30 cellular contexts compared by ENCODE assay signal in genomic region chr6:45806172-45806571, GRCh38.
"Had no signal": no experiment of that assay in that cellular context is flagged by ENCODE, and none has a peak within 500 bp of the region (broad histone marks: within the 10 kb centered on the region; RNA-seq: fewer than 3 reads in every experiment).

No MANE protein-coding gene starts in this region.

- H3K4me1 ChIP-seq: body of pancreas, breast epithelium had no signal

- ATAC-seq: activated CD8-positive, alpha-beta T cell treated with anti-CD3 and anti-CD28 coated beads for 36 hours; activated naive CD4-positive, alpha-beta T cell treated with anti-CD3 and anti-CD28 coated beads, Interleukin-2, amount 50 U/mL, for 72 hours; activated T-cell treated with anti-CD3 and anti-CD28 coated beads, Interleukin-2, amount 50 U/mL, for 4 hours; activated T-cell treated with anti-CD3 and anti-CD28 coated beads, Interleukin-2, amount 50 U/mL, for 72 hours; activated T-helper 17 cell treated with anti-CD3 and anti-CD28 coated beads, Interleukin-2, amount 50 U/mL, for 72 hours; body of pancreas had no signal

- H3K36me3 ChIP-seq: adrenal gland, brain microvascular endothelial cell, breast epithelium had no signal

- H3K9me3 ChIP-seq: adrenal gland had no signal

- H3K4me3 ChIP-seq: adrenal gland, body of pancreas, breast epithelium had no signal

- H3K27ac ChIP-seq: adrenal gland, body of pancreas, brain microvascular endothelial cell, breast epithelium, VCaP had no signal

- DNase-seq: activated B cell treated with CpG ODN at 0.5 μM for 24 hours; activated CD4-positive, alpha-beta memory T cell treated with anti-CD3 and anti-CD28 coated beads for 36 hours; activated CD4-positive, alpha-beta T cell treated with anti-CD3 and anti-CD28 coated beads for 4 hours; activated CD4-positive, alpha-beta T cell treated with anti-CD3 and anti-CD28 coated beads, Interleukin-2, amount 10 ng/mL, durations not matched to agents 24 days and 14 days; activated CD4-positive, alpha-beta T cell treated with anti-CD3 and anti-CD28 coated beads, Interleukin-2, amount 50 U/mL, for 1 hour; activated CD4-positive, alpha-beta T cell treated with anti-CD3 and anti-CD28 coated beads, Interleukin-2, amount 50 U/mL, for 4 hours; activated CD4-positive, CD25-positive, alpha-beta regulatory T cell treated with anti-CD3 and anti-CD28 coated beads, Interleukin-2, amount 50 U/mL, for 72 hours; activated CD8-positive, alpha-beta memory T cell treated with anti-CD3 and anti-CD28 coated beads, Interleukin-2, amount 50 U/mL, for 4 hours; activated CD8-positive, alpha-beta T cell treated with anti-CD3 and anti-CD28 coated beads for 36 hours; activated effector memory CD4-positive, alpha-beta T cell treated with anti-CD3 and anti-CD28 coated beads, Interleukin-2, amount 50 U/mL, for 16 hours; activated gamma-delta T cell treated with Interleukin-2 at 50 U/mL for 16 hours; activated naive CD4-positive, alpha-beta T cell; activated naive CD4-positive, alpha-beta T cell treated with anti-CD3 and anti-CD28 coated beads for 36 hours; activated naive CD4-positive, alpha-beta T cell treated with anti-CD3 and anti-CD28 coated beads, Interleukin-2, amount 50 U/mL, for 16 hours; activated naive CD8-positive, alpha-beta T cell treated with anti-CD3 and anti-CD28 coated beads for 36 hours; activated T-cell treated with anti-CD3 and anti-CD28 coated beads for 4 hours; activated T-cell treated with anti-CD3 and anti-CD28 coated beads, Interleukin-2, amount 50 U/mL, for 1 hour; activated T-cell treated with anti-CD3 and anti-CD28 coated beads, Interleukin-2, amount 50 U/mL, for 4 hours; activated T-cell treated with anti-CD3 and anti-CD28 coated beads, Interleukin-2, amount 50 U/mL, for 72 hours; adrenal gland; amniotic stem cell; aorta; body of pancreas; brain microvascular endothelial cell; central memory CD4-positive, alpha-beta T cell; T-helper 9 cell had no signal

- H3K27me3 ChIP-seq: adrenal gland, body of pancreas, brain microvascular endothelial cell, breast epithelium had no signal
